1 cellular context compared by ENCODE assay signal in the genomic region with DNA sequence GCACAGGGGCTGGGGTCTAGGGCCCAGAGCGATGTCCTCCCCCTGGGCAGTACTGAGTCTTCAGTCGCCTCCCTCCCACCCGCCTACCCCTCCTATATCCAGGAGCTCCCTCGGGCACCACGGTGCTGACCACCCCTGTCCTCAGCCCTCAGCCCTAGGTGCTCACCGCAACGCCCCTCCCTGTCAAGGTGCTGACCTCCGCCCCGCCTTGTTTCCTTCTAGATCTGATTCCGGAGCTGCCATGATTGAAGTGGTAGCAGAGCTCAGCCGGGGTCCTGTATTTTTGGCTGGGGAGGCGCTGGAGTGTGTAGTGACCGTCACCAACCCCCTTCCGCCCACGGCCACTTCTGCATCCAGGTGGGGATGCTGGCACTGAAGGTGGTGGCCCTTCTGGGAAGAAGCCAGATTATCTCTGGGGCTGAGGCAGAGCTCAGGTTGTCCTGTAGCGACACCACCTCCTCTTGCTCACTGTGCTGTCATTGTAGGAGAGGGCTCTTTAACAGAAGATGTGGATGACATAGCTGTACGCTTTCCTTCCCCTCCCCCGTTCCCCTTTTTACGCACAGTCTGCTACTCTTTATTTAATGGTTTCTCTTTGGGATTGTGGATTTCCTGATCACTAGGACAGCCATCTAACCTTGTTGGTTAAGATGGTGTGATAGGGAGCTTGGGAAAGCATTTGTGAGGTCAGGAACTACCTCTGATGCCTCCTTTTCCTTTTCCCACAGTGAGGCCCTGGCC.
A peak's percentile ranks its signal among the peaks of the same experiment; 100 is the strongest.
TF ChIP-seq lines count a peak whose summit lies in the region.

No MANE protein-coding gene starts in this region.

TF ChIP-seq in HepG2, 621 proteins besides CTCF, POLR2A, EP300 and RAD21 (continues in another document):
- TF ChIP-seq, protein P1, sequence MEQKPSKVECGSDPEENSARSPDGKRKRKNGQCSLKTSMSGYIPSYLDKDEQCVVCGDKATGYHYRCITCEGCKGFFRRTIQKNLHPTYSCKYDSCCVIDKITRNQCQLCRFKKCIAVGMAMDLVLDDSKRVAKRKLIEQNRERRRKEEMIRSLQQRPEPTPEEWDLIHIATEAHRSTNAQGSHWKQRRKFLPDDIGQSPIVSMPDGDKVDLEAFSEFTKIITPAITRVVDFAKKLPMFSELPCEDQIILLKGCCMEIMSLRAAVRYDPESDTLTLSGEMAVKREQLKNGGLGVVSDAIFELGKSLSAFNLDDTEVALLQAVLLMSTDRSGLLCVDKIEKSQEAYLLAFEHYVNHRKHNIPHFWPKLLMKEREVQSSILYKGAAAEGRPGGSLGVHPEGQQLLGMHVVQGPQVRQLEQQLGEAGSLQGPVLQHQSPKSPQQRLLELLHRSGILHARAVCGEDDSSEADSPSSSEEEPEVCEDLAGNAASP (CRISPR knock-in tag; IDR thresholded peaks at IDR 0.05; ENCODE audit: borderline replicate concordance) = no peak
- TF ChIP-seq, protein P2, sequence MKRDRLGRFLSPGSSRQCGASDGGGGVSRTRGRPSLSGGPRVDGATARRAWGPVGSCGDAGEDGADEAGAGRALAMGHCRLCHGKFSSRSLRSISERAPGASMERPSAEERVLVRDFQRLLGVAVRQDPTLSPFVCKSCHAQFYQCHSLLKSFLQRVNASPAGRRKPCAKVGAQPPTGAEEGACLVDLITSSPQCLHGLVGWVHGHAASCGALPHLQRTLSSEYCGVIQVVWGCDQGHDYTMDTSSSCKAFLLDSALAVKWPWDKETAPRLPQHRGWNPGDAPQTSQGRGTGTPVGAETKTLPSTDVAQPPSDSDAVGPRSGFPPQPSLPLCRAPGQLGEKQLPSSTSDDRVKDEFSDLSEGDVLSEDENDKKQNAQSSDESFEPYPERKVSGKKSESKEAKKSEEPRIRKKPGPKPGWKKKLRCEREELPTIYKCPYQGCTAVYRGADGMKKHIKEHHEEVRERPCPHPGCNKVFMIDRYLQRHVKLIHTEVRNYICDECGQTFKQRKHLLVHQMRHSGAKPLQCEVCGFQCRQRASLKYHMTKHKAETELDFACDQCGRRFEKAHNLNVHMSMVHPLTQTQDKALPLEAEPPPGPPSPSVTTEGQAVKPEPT (CRISPR knock-in tag; IDR thresholded peaks at IDR 0.05; ENCODE audit: low read depth) = peak; percentile 20
- TF ChIP-seq, protein P3, sequence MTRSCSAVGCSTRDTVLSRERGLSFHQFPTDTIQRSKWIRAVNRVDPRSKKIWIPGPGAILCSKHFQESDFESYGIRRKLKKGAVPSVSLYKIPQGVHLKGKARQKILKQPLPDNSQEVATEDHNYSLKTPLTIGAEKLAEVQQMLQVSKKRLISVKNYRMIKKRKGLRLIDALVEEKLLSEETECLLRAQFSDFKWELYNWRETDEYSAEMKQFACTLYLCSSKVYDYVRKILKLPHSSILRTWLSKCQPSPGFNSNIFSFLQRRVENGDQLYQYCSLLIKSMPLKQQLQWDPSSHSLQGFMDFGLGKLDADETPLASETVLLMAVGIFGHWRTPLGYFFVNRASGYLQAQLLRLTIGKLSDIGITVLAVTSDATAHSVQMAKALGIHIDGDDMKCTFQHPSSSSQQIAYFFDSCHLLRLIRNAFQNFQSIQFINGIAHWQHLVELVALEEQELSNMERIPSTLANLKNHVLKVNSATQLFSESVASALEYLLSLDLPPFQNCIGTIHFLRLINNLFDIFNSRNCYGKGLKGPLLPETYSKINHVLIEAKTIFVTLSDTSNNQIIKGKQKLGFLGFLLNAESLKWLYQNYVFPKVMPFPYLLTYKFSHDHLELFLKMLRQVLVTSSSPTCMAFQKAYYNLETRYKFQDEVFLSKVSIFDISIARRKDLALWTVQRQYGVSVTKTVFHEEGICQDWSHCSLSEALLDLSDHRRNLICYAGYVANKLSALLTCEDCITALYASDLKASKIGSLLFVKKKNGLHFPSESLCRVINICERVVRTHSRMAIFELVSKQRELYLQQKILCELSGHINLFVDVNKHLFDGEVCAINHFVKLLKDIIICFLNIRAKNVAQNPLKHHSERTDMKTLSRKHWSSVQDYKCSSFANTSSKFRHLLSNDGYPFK (CRISPR knock-in tag; IDR thresholded peaks at IDR 0.05; ENCODE audit: borderline replicate concordance) = 0 out of 2 replicates have a peak, but pooled peaks have one; percentile 35
- TF ChIP-seq SIN3A (IDR thresholded peaks at IDR 0.05; ENCODE audit: borderline replicate concordance, low read depth, low read length) = no peak
- 0 out of 2 replicates have a peak, but pooled peaks have one; percentile 32 for TF ChIP-seq ZNF501 (CRISPR knock-in tag; IDR thresholded peaks at IDR 0.05)
- TF ChIP-seq, protein P4, sequence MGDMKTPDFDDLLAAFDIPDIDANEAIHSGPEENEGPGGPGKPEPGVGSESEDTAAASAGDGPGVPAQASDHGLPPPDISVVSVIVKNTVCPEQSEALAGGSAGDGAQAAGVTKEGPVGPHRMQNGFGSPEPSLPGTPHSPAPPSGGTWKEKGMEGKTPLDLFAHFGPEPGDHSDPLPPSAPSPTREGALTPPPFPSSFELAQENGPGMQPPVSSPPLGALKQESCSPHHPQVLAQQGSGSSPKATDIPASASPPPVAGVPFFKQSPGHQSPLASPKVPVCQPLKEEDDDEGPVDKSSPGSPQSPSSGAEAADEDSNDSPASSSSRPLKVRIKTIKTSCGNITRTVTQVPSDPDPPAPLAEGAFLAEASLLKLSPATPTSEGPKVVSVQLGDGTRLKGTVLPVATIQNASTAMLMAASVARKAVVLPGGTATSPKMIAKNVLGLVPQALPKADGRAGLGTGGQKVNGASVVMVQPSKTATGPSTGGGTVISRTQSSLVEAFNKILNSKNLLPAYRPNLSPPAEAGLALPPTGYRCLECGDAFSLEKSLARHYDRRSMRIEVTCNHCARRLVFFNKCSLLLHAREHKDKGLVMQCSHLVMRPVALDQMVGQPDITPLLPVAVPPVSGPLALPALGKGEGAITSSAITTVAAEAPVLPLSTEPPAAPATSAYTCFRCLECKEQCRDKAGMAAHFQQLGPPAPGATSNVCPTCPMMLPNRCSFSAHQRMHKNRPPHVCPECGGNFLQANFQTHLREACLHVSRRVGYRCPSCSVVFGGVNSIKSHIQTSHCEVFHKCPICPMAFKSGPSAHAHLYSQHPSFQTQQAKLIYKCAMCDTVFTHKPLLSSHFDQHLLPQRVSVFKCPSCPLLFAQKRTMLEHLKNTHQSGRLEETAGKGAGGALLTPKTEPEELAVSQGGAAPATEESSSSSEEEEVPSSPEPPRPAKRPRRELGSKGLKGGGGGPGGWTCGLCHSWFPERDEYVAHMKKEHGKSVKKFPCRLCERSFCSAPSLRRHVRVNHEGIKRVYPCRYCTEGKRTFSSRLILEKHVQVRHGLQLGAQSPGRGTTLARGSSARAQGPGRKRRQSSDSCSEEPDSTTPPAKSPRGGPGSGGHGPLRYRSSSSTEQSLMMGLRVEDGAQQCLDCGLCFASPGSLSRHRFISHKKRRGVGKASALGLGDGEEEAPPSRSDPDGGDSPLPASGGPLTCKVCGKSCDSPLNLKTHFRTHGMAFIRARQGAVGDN (CRISPR knock-in tag; IDR thresholded peaks at IDR 0.05) = peak; percentile 58
- 0 out of 2 replicates have a peak, but pooled peaks have one; percentile 43 for TF ChIP-seq ZNF556 (CRISPR knock-in tag; IDR thresholded peaks at IDR 0.05; ENCODE audit: borderline replicate concordance)
- no peak for TF ChIP-seq ZNF441 (CRISPR knock-in tag; IDR thresholded peaks at IDR 0.05; ENCODE audit: borderline replicate concordance)
- TF ChIP-seq TMF1 (CRISPR knock-in tag; IDR thresholded peaks at IDR 0.05; ENCODE audit: low read depth) = 0 out of 2 replicates have a peak, but pooled peaks have one; percentile 6
- TF ChIP-seq, protein P5, sequence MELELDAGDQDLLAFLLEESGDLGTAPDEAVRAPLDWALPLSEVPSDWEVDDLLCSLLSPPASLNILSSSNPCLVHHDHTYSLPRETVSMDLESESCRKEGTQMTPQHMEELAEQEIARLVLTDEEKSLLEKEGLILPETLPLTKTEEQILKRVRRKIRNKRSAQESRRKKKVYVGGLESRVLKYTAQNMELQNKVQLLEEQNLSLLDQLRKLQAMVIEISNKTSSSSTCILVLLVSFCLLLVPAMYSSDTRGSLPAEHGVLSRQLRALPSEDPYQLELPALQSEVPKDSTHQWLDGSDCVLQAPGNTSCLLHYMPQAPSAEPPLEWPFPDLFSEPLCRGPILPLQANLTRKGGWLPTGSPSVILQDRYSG (CRISPR knock-in tag; IDR thresholded peaks at IDR 0.05) = no peak
- TF ChIP-seq SAP130 (CRISPR knock-in tag; IDR thresholded peaks at IDR 0.05; ENCODE audit: low read depth) = peak; percentile 9; the same call in 1 of the 2 replicates
- TF ChIP-seq SATB2 (CRISPR knock-in tag; IDR thresholded peaks at IDR 0.05) = no peak
- no peak for TF ChIP-seq ZFP37 (CRISPR knock-in tag; IDR thresholded peaks at IDR 0.05; ENCODE audit: borderline replicate concordance)
- 0 out of 2 replicates have a peak, but pooled peaks have one; percentile 7 for TF ChIP-seq KDM2A (CRISPR knock-in tag; IDR thresholded peaks at IDR 0.05; ENCODE audit: borderline replicate concordance, low read depth)
- TF ChIP-seq, protein P6, sequence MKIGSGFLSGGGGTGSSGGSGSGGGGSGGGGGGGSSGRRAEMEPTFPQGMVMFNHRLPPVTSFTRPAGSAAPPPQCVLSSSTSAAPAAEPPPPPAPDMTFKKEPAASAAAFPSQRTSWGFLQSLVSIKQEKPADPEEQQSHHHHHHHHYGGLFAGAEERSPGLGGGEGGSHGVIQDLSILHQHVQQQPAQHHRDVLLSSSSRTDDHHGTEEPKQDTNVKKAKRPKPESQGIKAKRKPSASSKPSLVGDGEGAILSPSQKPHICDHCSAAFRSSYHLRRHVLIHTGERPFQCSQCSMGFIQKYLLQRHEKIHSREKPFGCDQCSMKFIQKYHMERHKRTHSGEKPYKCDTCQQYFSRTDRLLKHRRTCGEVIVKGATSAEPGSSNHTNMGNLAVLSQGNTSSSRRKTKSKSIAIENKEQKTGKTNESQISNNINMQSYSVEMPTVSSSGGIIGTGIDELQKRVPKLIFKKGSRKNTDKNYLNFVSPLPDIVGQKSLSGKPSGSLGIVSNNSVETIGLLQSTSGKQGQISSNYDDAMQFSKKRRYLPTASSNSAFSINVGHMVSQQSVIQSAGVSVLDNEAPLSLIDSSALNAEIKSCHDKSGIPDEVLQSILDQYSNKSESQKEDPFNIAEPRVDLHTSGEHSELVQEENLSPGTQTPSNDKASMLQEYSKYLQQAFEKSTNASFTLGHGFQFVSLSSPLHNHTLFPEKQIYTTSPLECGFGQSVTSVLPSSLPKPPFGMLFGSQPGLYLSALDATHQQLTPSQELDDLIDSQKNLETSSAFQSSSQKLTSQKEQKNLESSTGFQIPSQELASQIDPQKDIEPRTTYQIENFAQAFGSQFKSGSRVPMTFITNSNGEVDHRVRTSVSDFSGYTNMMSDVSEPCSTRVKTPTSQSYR (CRISPR knock-in tag; IDR thresholded peaks at IDR 0.05; ENCODE audit: borderline replicate concordance) = peak; percentile 28; the same call in 1 of the 2 replicates
- TF ChIP-seq SRSF1 (optimal IDR thresholded peaks at IDR 0.05; ENCODE audit: low read depth, low read length) = no peak
- TF ChIP-seq, protein P7, sequence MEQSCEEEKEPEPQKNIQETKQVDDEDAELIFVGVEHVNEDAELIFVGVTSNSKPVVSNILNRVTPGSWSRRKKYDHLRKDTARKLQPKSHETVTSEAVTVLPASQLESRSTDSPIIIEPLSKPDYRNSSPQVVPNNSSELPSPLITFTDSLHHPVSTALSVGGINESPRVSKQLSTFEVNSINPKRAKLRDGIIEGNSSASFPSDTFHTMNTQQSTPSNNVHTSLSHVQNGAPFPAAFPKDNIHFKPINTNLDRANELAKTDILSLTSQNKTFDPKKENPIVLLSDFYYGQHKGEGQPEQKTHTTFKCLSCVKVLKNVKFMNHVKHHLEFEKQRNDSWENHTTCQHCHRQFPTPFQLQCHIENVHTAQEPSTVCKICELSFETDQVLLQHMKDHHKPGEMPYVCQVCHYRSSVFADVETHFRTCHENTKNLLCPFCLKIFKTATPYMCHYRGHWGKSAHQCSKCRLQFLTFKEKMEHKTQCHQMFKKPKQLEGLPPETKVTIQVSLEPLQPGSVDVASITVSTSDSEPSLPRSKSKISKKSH (CRISPR knock-in tag; IDR thresholded peaks at IDR 0.05; ENCODE audit: borderline replicate concordance) = peak; percentile 72; the same call in 1 of the 2 replicates
- no peak for TF ChIP-seq AGO1 (IDR thresholded peaks at IDR 0.05; ENCODE audit: low read depth, low read length, poor library complexity, severe bottlenecking)
- TF ChIP-seq KDM4B (CRISPR knock-in tag; IDR thresholded peaks at IDR 0.05) = no peak
- peak; percentile 32; the same call in 1 of the 2 replicates for TF ChIP-seq ZNF607 (CRISPR knock-in tag; IDR thresholded peaks at IDR 0.05; ENCODE audit: borderline replicate concordance)
- TF ChIP-seq NFKB2 (CRISPR knock-in tag; IDR thresholded peaks at IDR 0.05; ENCODE audit: borderline replicate concordance) = peak; percentile 4; the same call in 1 of the 2 replicates
- TF ChIP-seq ZNF570 (CRISPR knock-in tag; IDR thresholded peaks at IDR 0.05; ENCODE audit: borderline replicate concordance) = no peak
- no peak for TF ChIP-seq NBN (conservative IDR thresholded peaks at IDR 0.05)
- TF ChIP-seq SALL1 (CRISPR knock-in tag; IDR thresholded peaks at IDR 0.05) = peak; percentile 52; the same call in 1 of the 2 replicates
- TF ChIP-seq CEBPB (IDR thresholded peaks at IDR 0.05; ENCODE audit: borderline replicate concordance, low read depth, low read length) = no peak
- peak; percentile 88; the same call in 1 of the 2 replicates for TF ChIP-seq ZNF543 (CRISPR knock-in tag; IDR thresholded peaks at IDR 0.05)
- TF ChIP-seq, protein P8, sequence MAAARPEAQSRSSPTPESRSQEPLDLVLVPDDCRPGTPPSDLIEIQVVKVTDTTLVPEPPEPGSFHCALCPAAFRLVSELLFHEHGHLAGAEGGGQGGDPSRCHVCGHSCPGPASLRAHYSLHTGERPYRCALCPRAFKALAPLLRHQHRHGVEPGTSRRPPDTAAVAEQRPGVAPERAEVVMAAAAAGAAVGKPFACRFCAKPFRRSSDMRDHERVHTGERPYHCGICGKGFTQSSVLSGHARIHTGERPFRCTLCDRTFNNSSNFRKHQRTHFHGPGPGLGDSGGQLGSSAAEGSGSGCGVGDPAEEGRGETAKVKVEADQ (CRISPR knock-in tag; IDR thresholded peaks at IDR 0.05; ENCODE audit: borderline replicate concordance) = 0 out of 2 replicates have a peak, but pooled peaks have one; percentile 5
- peak; percentile 73 for TF ChIP-seq YY1 (IDR thresholded peaks at IDR 0.05; ENCODE audit: insufficient read depth, insufficient replicate concordance, low read depth, low read length)
- TF ChIP-seq, protein P9, sequence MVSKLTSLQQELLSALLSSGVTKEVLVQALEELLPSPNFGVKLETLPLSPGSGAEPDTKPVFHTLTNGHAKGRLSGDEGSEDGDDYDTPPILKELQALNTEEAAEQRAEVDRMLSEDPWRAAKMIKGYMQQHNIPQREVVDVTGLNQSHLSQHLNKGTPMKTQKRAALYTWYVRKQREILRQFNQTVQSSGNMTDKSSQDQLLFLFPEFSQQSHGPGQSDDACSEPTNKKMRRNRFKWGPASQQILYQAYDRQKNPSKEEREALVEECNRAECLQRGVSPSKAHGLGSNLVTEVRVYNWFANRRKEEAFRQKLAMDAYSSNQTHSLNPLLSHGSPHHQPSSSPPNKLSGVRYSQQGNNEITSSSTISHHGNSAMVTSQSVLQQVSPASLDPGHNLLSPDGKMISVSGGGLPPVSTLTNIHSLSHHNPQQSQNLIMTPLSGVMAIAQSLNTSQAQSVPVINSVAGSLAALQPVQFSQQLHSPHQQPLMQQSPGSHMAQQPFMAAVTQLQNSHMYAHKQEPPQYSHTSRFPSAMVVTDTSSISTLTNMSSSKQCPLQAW (CRISPR knock-in tag; IDR thresholded peaks at IDR 0.05) = 0 out of 2 replicates have a peak, but pooled peaks have one; percentile 13
- TF ChIP-seq GABPA (IDR thresholded peaks at IDR 0.05; ENCODE audit: low read depth, low read length) = peak; percentile 30; the same call in 1 of the 2 replicates
- TF ChIP-seq GABPA (CRISPR knock-in tag; IDR thresholded peaks at IDR 0.05; ENCODE audit: low read depth) = no peak; the same call in 1 of the 2 replicates
- 0 out of 2 replicates have a peak, but pooled peaks have one; percentile 6 for TF ChIP-seq GATAD2A (CRISPR knock-in tag; IDR thresholded peaks at IDR 0.05)
- peak; percentile 2; the same call in 1 of the 2 replicates for TF ChIP-seq HES4 (CRISPR knock-in tag; IDR thresholded peaks at IDR 0.05; ENCODE audit: borderline replicate concordance)
- 0 out of 2 replicates have a peak, but pooled peaks have one; percentile 47 for TF ChIP-seq EEA1 (CRISPR knock-in tag; IDR thresholded peaks at IDR 0.05; ENCODE audit: borderline replicate concordance)
